23 cellular contexts compared by ENCODE assay signal in genomic region chr9:88739373-88739772, GRCh38.
"Had no signal": no experiment of that assay in that cellular context is flagged by ENCODE, and none has a peak within 500 bp of the region (broad histone marks: within the 10 kb centered on the region; RNA-seq: fewer than 3 reads in every experiment).

No MANE protein-coding gene starts in this region.

- DNase-seq: activated CD4-positive, alpha-beta T cell treated with anti-CD3 and anti-CD28 coated beads for 4 hours; activated CD8-positive, alpha-beta memory T cell treated with anti-CD3 and anti-CD28 coated beads, Interleukin-2, amount 50 U/mL, for 4 hours; activated CD8-positive, alpha-beta T cell treated with anti-CD3 and anti-CD28 coated beads for 36 hours; activated naive CD4-positive, alpha-beta T cell treated with anti-CD3 and anti-CD28 coated beads, Interleukin-2, amount 50 U/mL, for 16 hours; activated naive CD8-positive, alpha-beta T cell treated with anti-CD3 and anti-CD28 coated beads, Interleukin-2, amount 10 ng/mL, durations not matched to agents 7 days and 5 days; activated T-cell treated with anti-CD3 and anti-CD28 coated beads, Interleukin-2, amount 50 U/mL, for 72 hours; aorta; Karpas-422; MM.1S; NCI-H1105; NCI-H1436; NCI-H1694 treated with DMSO at 0.1 percent for 48 hours; NCI-H2029 treated with DMSO at 0.1 percent for 48 hours; NCI-H510A treated with DMSO at 0.1 percent for 48 hours; NCI-H69; NK-92 treated with Interleukin-12 subunit alpha and Interleukin-12 subunit beta, amount 100 ng/mL, for 24 hours; OCI-M1; RPMI8226 had no signal

- H3K27me3 ChIP-seq: breast epithelium had no signal

- FAIRE-seq: K562 had no signal

- H3K4me3 Mint-ChIP-seq: activated CD8-positive, alpha-beta T cell treated with anti-CD3 and anti-CD28 coated beads for 36 hours; activated naive CD8-positive, alpha-beta T cell treated with anti-CD3 and anti-CD28 coated beads, Interleukin-2, amount 10 ng/mL, durations not matched to agents 7 days and 5 days; activated T-cell treated with anti-CD3 and anti-CD28 coated beads, Interleukin-2, amount 50 U/mL, for 72 hours had no signal

- H3K4me1 Mint-ChIP-seq: activated naive CD8-positive, alpha-beta T cell treated with anti-CD3 and anti-CD28 coated beads, Interleukin-2, amount 10 ng/mL, durations not matched to agents 7 days and 5 days had no signal

- H3K36me3 Mint-ChIP-seq: activated naive CD8-positive, alpha-beta T cell treated with anti-CD3 and anti-CD28 coated beads, Interleukin-2, amount 10 ng/mL, durations not matched to agents 7 days and 5 days had no signal

- H3K4me3 ChIP-seq: breast epithelium, K562 had no signal

- H3K36me3 ChIP-seq: breast epithelium had no signal

- H3K9me3 ChIP-seq: breast epithelium had no signal

- ATAC-seq: activated CD4-positive, CD25-positive, alpha-beta regulatory T cell treated with anti-CD3 and anti-CD28 coated beads, Interleukin-2, amount 50 U/mL, for 24 hours; activated CD8-positive, alpha-beta T cell treated with anti-CD3 and anti-CD28 coated beads for 36 hours; activated T-cell treated with anti-CD3 and anti-CD28 coated beads, Interleukin-2, amount 50 U/mL, for 72 hours; K562; Panc1; Right ventricle myocardium inferior had no signal

- H3K27ac Mint-ChIP-seq: activated CD8-positive, alpha-beta T cell treated with anti-CD3 and anti-CD28 coated beads for 36 hours; activated naive CD8-positive, alpha-beta T cell treated with anti-CD3 and anti-CD28 coated beads, Interleukin-2, amount 10 ng/mL, durations not matched to agents 7 days and 5 days; activated T-cell treated with anti-CD3 and anti-CD28 coated beads, Interleukin-2, amount 50 U/mL, for 72 hours had no signal

- H3K4me1 ChIP-seq: breast epithelium had no signal

- H3K9me3 Mint-ChIP-seq: activated CD8-positive, alpha-beta T cell treated with anti-CD3 and anti-CD28 coated beads for 36 hours; activated naive CD8-positive, alpha-beta T cell treated with anti-CD3 and anti-CD28 coated beads, Interleukin-2, amount 10 ng/mL, durations not matched to agents 7 days and 5 days; activated T-cell treated with anti-CD3 and anti-CD28 coated beads, Interleukin-2, amount 50 U/mL, for 72 hours had no signal
